Comparison of ENCODE assay signal across 1 cellular context in genomic region chr10:86316274-86316835, GRCh38.
TF ChIP-seq lines count a peak whose summit lies in the region.

No MANE protein-coding gene starts in this region.

TF ChIP-seq in H1, 55 proteins besides CTCF, POLR2A, EP300 and RAD21 (continued from another document):
- TF ChIP-seq TBP (IDR thresholded peaks at IDR 0.05; ENCODE audit: low read depth, low read length) (no peak), CBX8 (IDR thresholded peaks at IDR 0.05; ENCODE audit: borderline replicate concordance, low read depth, low read length) (no peak), CEBPB (IDR thresholded peaks at IDR 0.05; ENCODE audit: low read depth, low read length) (no peak), EZH2 (IDR thresholded peaks at IDR 0.05; ENCODE audit: low read depth, low read length, severe bottlenecking) (no peak), NRF1 (IDR thresholded peaks at IDR 0.05; ENCODE audit: low read depth, low read length) (no peak), JUN (IDR thresholded peaks at IDR 0.05; ENCODE audit: low read depth, low read length) (no peak), SP1 (IDR thresholded peaks at IDR 0.05; ENCODE audit: low read depth, low read length) (no peak), RXRA (IDR thresholded peaks at IDR 0.05; ENCODE audit: insufficient read depth, low read depth, low read length) (no peak), RFX5 (IDR thresholded peaks at IDR 0.05; ENCODE audit: borderline replicate concordance, low read depth, low read length) (no peak), JUND (IDR thresholded peaks at IDR 0.05; ENCODE audit: low read length) (no peak), CHD1 (IDR thresholded peaks at IDR 0.05; ENCODE audit: low read depth, low read length) (no peak), BRCA1 (IDR thresholded peaks at IDR 0.05; ENCODE audit: low read depth, low read length) (no peak), RBBP5 (IDR thresholded peaks at IDR 0.05; ENCODE audit: borderline replicate concordance, low read depth, low read length) (no peak), MAFK (IDR thresholded peaks at IDR 0.05; ENCODE audit: low read depth, low read length) (no peak), SUZ12 (IDR thresholded peaks at IDR 0.05; ENCODE audit: low read length) (no peak), YY1 (IDR thresholded peaks at IDR 0.05; ENCODE audit: low read depth, low read length) (no peak)
